Comparison of ENCODE assay signal across 7 cellular contexts in genomic region chr1:850318-850717, GRCh38.
DNase-seq lines count a peak whose midpoint lies in the region; ATAC-seq and TF ChIP-seq lines count a peak whose summit lies in the region.
"Not testable (repeated sequence)": the region's sequence is repeated elsewhere in the genome, so short reads cannot be mapped to it uniquely, and the experiment has no call there.

No MANE protein-coding gene starts in this region.

- ATAC-seq in heart left ventricle, result peak; percentile 69 to 92 (median 86)

- not testable (repeated sequence) for H3K27me3 ChIP-seq in heart left ventricle; kidney epithelial cell (ENCODE audit: control insufficient read depth, insufficient read depth, low read length); osteoblast (ENCODE audit: insufficient read depth, low read length)

- not testable (repeated sequence) for H3K4me3 Mint-ChIP-seq in chondrocyte (ENCODE audit: unreplicated experiment)

- H3K27me3 Mint-ChIP-seq in chondrocyte (ENCODE audit: low read depth), result not testable (repeated sequence)

- H4K20me1 ChIP-seq in osteoblast (ENCODE audit: insufficient read depth, low read length), result not testable (repeated sequence)

- not testable (repeated sequence) for H3K9me3 ChIP-seq in heart left ventricle; osteoblast (ENCODE audit: low read depth, low read length)

- H3K36me3 ChIP-seq in heart left ventricle, result peaks cover 0 to 65% (median 28%) of the 10 kb centered on the region in 9 donors
- H3K36me3 ChIP-seq in kidney epithelial cell (ENCODE audit: control insufficient read depth, insufficient read depth, low read length); osteoblast (ENCODE audit: insufficient read depth, low read length): not testable (repeated sequence)

- H3K27ac ChIP-seq in heart left ventricle, result peak overlapping the region in 3 of 12 donors; percentile 2 to 70 (median 24)
- not testable (repeated sequence) for H3K27ac ChIP-seq in osteoblast (ENCODE audit: low read depth, low read length)

- peaks cover 0 to 15% (median 0%) of the 10 kb centered on the region in 12 donors for H3K4me1 ChIP-seq in heart left ventricle
- H3K4me1 ChIP-seq in osteoblast (ENCODE audit: insufficient read depth, low read length), result not testable (repeated sequence)

- H2AFZ ChIP-seq in osteoblast (ENCODE audit: low read length), result not testable (repeated sequence)

- H3K79me2 ChIP-seq in osteoblast (ENCODE audit: insufficient read depth, low read length), result not testable (repeated sequence)

- not testable (repeated sequence) for H3K4me2 ChIP-seq in osteoblast (ENCODE audit: insufficient read depth, low read length)

- WGBS in heart left ventricle, 4 donors, result 46 to 85% (median 54%) methylated on average over 4 of the region's 4 CpGs

- in situ Hi-C loops in SK-MEL-5 (cut with HindIII; ENCODE audit: low pct_unique_long_range_greater_than_20kb, low sequenced_read_pairs), result not testable (repeated sequence)

- not testable (repeated sequence) for TF ChIP-seq POLR2A in heart left ventricle (IDR thresholded peaks at IDR 0.05)

- TF ChIP-seq CTCF in chondrocyte (IDR thresholded peaks at IDR 0.05), result peak; percentile 33
- peak in 9 of 12 donors; percentile 8 to 54 (median 27) for TF ChIP-seq CTCF in heart left ventricle (IDR thresholded peaks at IDR 0.05)
- peak; percentile 8 for TF ChIP-seq CTCF in kidney epithelial cell (IDR thresholded peaks at IDR 0.05; ENCODE audit: insufficient read depth, low read length, poor library complexity, severe bottlenecking)
- TF ChIP-seq CTCF in osteoblast (IDR thresholded peaks at IDR 0.05; ENCODE audit: extremely low read depth, low read depth, low read length), result peak; percentile 39

- H3K9me3 Mint-ChIP-seq in chondrocyte (ENCODE audit: low read depth), result not testable (repeated sequence)

- not testable (repeated sequence) for H3K36me3 Mint-ChIP-seq in chondrocyte (ENCODE audit: low read depth)

- H3K4me3 ChIP-seq in heart left ventricle; kidney epithelial cell (ENCODE audit: low read depth, low read length); osteoblast (ENCODE audit: insufficient read depth, low read length): not testable (repeated sequence)

- H3K27ac Mint-ChIP-seq in chondrocyte (ENCODE audit: unreplicated experiment), result not testable (repeated sequence)

- intact Hi-C loops in heart left ventricle (cut with DNase I), result not testable (repeated sequence)

- peak; percentile 22 for DNase-seq in ELF-1 (ENCODE audit: low read depth, low spot score)
- peak; percentile 19 for DNase-seq in SK-MEL-5 (ENCODE audit: low read depth, low spot score)
- DNase-seq in chondrocyte (ENCODE audit: low spot score); heart left ventricle; kidney epithelial cell (ENCODE audit: low read depth): not testable (repeated sequence)
- DNase-seq in fibroblast of gingiva (ENCODE audit: low read depth), result peak; percentile 7
- peak; percentile 15 for DNase-seq in osteoblast (ENCODE audit: insufficient read length, low spot score, missing footprints)

- H3K4me1 Mint-ChIP-seq in chondrocyte (ENCODE audit: low read depth), result not testable (repeated sequence)
